ENCODE assay signal across 19 cellular contexts in genomic region chr12:32777159-32777558, GRCh38.
"Had no signal": no experiment of that assay in that cellular context is flagged by ENCODE, and none has a peak within 500 bp of the region (broad histone marks: within the 10 kb centered on the region; RNA-seq: fewer than 3 reads in every experiment).

No MANE protein-coding gene starts in this region.

- H3K27ac ChIP-seq: gastrocnemius medialis, heart right ventricle, lower lobe of right lung, right atrium auricular region, suprapubic skin, VCaP had no signal

- H3K27me3 ChIP-seq: gastrocnemius medialis, heart right ventricle, right atrium auricular region had no signal

- DNase-seq: activated CD4-positive, alpha-beta T cell treated with anti-CD3 and anti-CD28 coated beads for 1 hour; activated CD4-positive, alpha-beta T cell treated with anti-CD3 and anti-CD28 coated beads, Interleukin-2, amount 50 U/mL, for 4 hours; activated naive CD4-positive, alpha-beta T cell; activated naive CD8-positive, alpha-beta T cell treated with anti-CD3 and anti-CD28 coated beads, Interleukin-2, amount 10 ng/mL, durations not matched to agents 7 days and 5 days; activated T-cell treated with anti-CD3 and anti-CD28 coated beads for 4 hours; aorta; cerebellar nuclear complex; dermis blood vessel endothelial cell; gastrocnemius medialis; heart right ventricle; left colon; lower lobe of right lung; small intestine; stimulated activated CD4-positive, alpha-beta T cell treated with anti-CD3 and anti-CD28 coated beads, Interleukin-4, amount 100 ng/mL, for 4 hours; stimulated activated CD8-positive, alpha-beta memory T cell treated with anti-CD3 and anti-CD28 coated beads, Interleukin-4, amount 100 ng/mL, for 48 hours; stimulated activated naive CD8-positive, alpha-beta T cell treated with anti-CD3 and anti-CD28 coated beads, Interleukin-15, Interleukin-2, amounts not matched to agents 100 U/mL and 50 U/mL, for 24 hours had no signal

- H3K36me3 ChIP-seq: gastrocnemius medialis, heart right ventricle, lower lobe of right lung, right atrium auricular region, suprapubic skin had no signal

- H3K9me3 ChIP-seq: gastrocnemius medialis, heart right ventricle, lower lobe of right lung, right atrium auricular region, suprapubic skin had no signal

- H3K4me1 ChIP-seq: gastrocnemius medialis, heart right ventricle, lower lobe of right lung, right atrium auricular region, suprapubic skin had no signal

- ATAC-seq: gastrocnemius medialis; heart right ventricle; lower lobe of right lung; stimulated activated naive CD8-positive, alpha-beta T cell treated with anti-CD3 and anti-CD28 coated beads, Interleukin-15, Interleukin-2, amounts not matched to agents 100 U/mL and 50 U/mL, for 24 hours had no signal

- H3K4me3 ChIP-seq: gastrocnemius medialis, heart right ventricle, lower lobe of right lung, right atrium auricular region, suprapubic skin had no signal
